In genomic region chr2:45834372-45834771, GRCh38 we compare ENCODE assay signal across 19 cellular contexts.
"Had no signal": no experiment of that assay in that cellular context is flagged by ENCODE, and none has a peak within 500 bp of the region (broad histone marks: within the 10 kb centered on the region; RNA-seq: fewer than 3 reads in every experiment).

No MANE protein-coding gene starts in this region.

- FAIRE-seq: keratinocyte had no signal

- H3K27me3 ChIP-seq: brain microvascular endothelial cell, colonic mucosa, gastrocnemius medialis, right atrium auricular region, suprapubic skin, vagina had no signal

- H3K4me3 ChIP-seq: colonic mucosa, gastrocnemius medialis, lung, right atrium auricular region, suprapubic skin, vagina had no signal

- ATAC-seq: activated T-cell treated with anti-CD3 and anti-CD28 coated beads, Interleukin-2, amount 50 U/mL, for 72 hours; gastrocnemius medialis; left lobe of liver had no signal

- DNase-seq: activated CD4-positive, alpha-beta T cell treated with anti-CD3 and anti-CD28 coated beads, Interleukin-2, amount 50 U/mL, for 4 hours; activated effector memory CD4-positive, alpha-beta T cell treated with anti-CD3 and anti-CD28 coated beads, Interleukin-2, amount 50 U/mL, for 16 hours; activated naive CD4-positive, alpha-beta T cell treated with anti-CD3 and anti-CD28 coated beads, Interleukin-2, amount 50 U/mL, for 16 hours; activated T-cell treated with anti-CD3 and anti-CD28 coated beads, Interleukin-2, amount 50 U/mL, for 72 hours; aorta; brain microvascular endothelial cell; central memory CD4-positive, alpha-beta T cell; colonic mucosa; gastrocnemius medialis; midbrain; nephron progenitor cell; trophoblast cell; WERI-Rb-1 had no signal

- H3K9me3 ChIP-seq: colonic mucosa, gastrocnemius medialis, vagina had no signal

- H3K27ac ChIP-seq: brain microvascular endothelial cell, colonic mucosa, gastrocnemius medialis, right atrium auricular region, suprapubic skin, vagina, WERI-Rb-1 had no signal

- H3K4me1 ChIP-seq: colonic mucosa, suprapubic skin had no signal

- H3K36me3 ChIP-seq: brain microvascular endothelial cell, colonic mucosa, gastrocnemius medialis, right atrium auricular region, suprapubic skin, vagina, WERI-Rb-1 had no signal
